Comparison of ENCODE assay signal across 12 cellular contexts in genomic region chr12:58529897-58530296, GRCh38.
DNase-seq lines count a peak whose midpoint lies in the region; ATAC-seq, FAIRE-seq and TF ChIP-seq lines count a peak whose summit lies in the region.
"Had no signal": no experiment of that assay in that cellular context is flagged by ENCODE, and none has a peak within 500 bp of the region (broad histone marks: within the 10 kb centered on the region; RNA-seq: fewer than 3 reads in every experiment).

No MANE protein-coding gene starts in this region.

- no peaks in the 10 kb centered on the region for H3K36me3 Mint-ChIP-seq in naive thymus-derived CD4-positive, alpha-beta T cell

- DNase-seq in AG10803 (ENCODE audit: low read depth) (peak; percentile 97), RCC 7860 (ENCODE audit: low spot score) (peak; percentile 87), fibroblast of lung (ENCODE audit: low read depth in 2 of 2) (peak; percentile 97 to 99), GDM1 (lab: John Stamatoyannopoulos, UW) (no peak), nucleus accumbens (lab: John Stamatoyannopoulos, UW) (no peak)
- DNase-seq in naive thymus-derived CD4-positive, alpha-beta T cell = no peak
- DNase-seq: stimulated activated CD4-positive, alpha-beta T cell treated with anti-CD3 and anti-CD28 coated beads, Interleukin-4, amount 100 ng/mL, for 4 hours; testis had no signal

- ATAC-seq in naive thymus-derived CD4-positive, alpha-beta T cell = no peak
- no peak for ATAC-seq in GM19395 (IDR thresholded peaks at IDR 0.05; ENCODE audit: unreplicated experiment)
- ATAC-seq: activated T-helper 17 cell treated with anti-CD3 and anti-CD28 coated beads, Interleukin-2, amount 50 U/mL, for 72 hours had no signal

- H3K9me3 ChIP-seq in fibroblast of lung (ENCODE audit: control insufficient read depth, insufficient read depth, low read depth, low read length) = no peaks in the 10 kb centered on the region
- H3K9me3 ChIP-seq in naive thymus-derived CD4-positive, alpha-beta T cell (ENCODE audit: control insufficient read depth in 2 of 3, low read length in 3 of 3) = no peaks in the 10 kb centered on the region
- H3K9me3 ChIP-seq: testis had no signal

- no peak overlapping the region for H3K4me3 Mint-ChIP-seq in naive thymus-derived CD4-positive, alpha-beta T cell
- H3K4me3 Mint-ChIP-seq: activated T-helper 17 cell treated with anti-CD3 and anti-CD28 coated beads, Interleukin-2, amount 50 U/mL, for 72 hours had no signal

- H3K27me3 ChIP-seq in fibroblast of lung (ENCODE audit: control insufficient read depth, insufficient read depth, low read length) (no peaks in the 10 kb centered on the region), rectal smooth muscle tissue (ENCODE audit: control insufficient read depth, insufficient read depth, low read length) (no peaks in the 10 kb centered on the region)
- H3K27me3 ChIP-seq in naive thymus-derived CD4-positive, alpha-beta T cell (ENCODE audit: control insufficient read depth in 2 of 2, insufficient read depth in 2 of 2, low read length in 2 of 2) = no peaks in the 10 kb centered on the region
- H3K27me3 ChIP-seq: testis had no signal

- peak overlapping the region; percentile 80 for H3K27ac ChIP-seq in fibroblast of lung (ENCODE audit: insufficient read depth, low read length)
- H3K27ac ChIP-seq in rectal smooth muscle tissue (ENCODE audit: low read depth, low read length) = peak overlapping the region; percentile 49
- H3K27ac ChIP-seq in naive thymus-derived CD4-positive, alpha-beta T cell (ENCODE audit: low read depth, low read length) = no peak overlapping the region
- H3K27ac ChIP-seq: HL-60 had no signal

- intact Hi-C loops in naive thymus-derived CD4-positive, alpha-beta T cell (cut with micrococcal nuclease) = loop anchor here in 1 of 2 donors (10.0 kb wide), 1 partner anchor 185 kb away; no protein-coding TSS in a partner anchor

- peaks cover 21% of the 10 kb centered on the region for H3K4me1 ChIP-seq in fibroblast of lung (ENCODE audit: control insufficient read depth, extremely low read depth, insufficient read depth, low read length)
- no peaks in the 10 kb centered on the region for H3K4me1 ChIP-seq in rectal smooth muscle tissue (ENCODE audit: control insufficient read depth, insufficient read depth, low read length)
- no peaks in the 10 kb centered on the region for H3K4me1 ChIP-seq in naive thymus-derived CD4-positive, alpha-beta T cell (ENCODE audit: control insufficient read depth in 2 of 2, insufficient read depth in 2 of 2, low read length in 2 of 2)
- H3K4me1 ChIP-seq: testis had no signal

- H3K4me1 Mint-ChIP-seq in naive thymus-derived CD4-positive, alpha-beta T cell = no peaks in the 10 kb centered on the region
- H3K4me1 Mint-ChIP-seq: activated T-helper 17 cell treated with anti-CD3 and anti-CD28 coated beads, Interleukin-2, amount 50 U/mL, for 72 hours had no signal

- no peak overlapping the region; the same call in 1 of the 2 replicates for H3K4me3 ChIP-seq in AG10803 (ENCODE audit: low read length)
- peak overlapping the region in 2 of 4 experiments; percentile 17 to 20 for H3K4me3 ChIP-seq in fibroblast of lung (replicated peaks in 1 of 4; ENCODE audit: control extremely low read depth in 1 of 4, insufficient read depth in 1 of 4, low read depth in 3 of 4, low read length in 4 of 4)
- H3K4me3 ChIP-seq in rectal smooth muscle tissue (ENCODE audit: low read length) = no peak overlapping the region
- no peak overlapping the region for H3K4me3 ChIP-seq in naive thymus-derived CD4-positive, alpha-beta T cell (ENCODE audit: low read length)
- H3K4me3 ChIP-seq: testis had no signal

- peak overlapping the region; percentile 76 for H3K4me2 ChIP-seq in fibroblast of lung (ENCODE audit: extremely low read depth, insufficient read depth, low read length)

- POLR2A ChIA-PET in naive thymus-derived CD4-positive, alpha-beta T cell (lab: Charles Lee) = no interaction called here

- peak overlapping the region; percentile 8 for H3K9ac ChIP-seq in fibroblast of lung (ENCODE audit: insufficient read depth, low read length)
- H3K9ac ChIP-seq in rectal smooth muscle tissue (ENCODE audit: low read length) = no peak overlapping the region

- H3K27ac Mint-ChIP-seq in naive thymus-derived CD4-positive, alpha-beta T cell = no peak overlapping the region
- H3K27ac Mint-ChIP-seq: activated T-helper 17 cell treated with anti-CD3 and anti-CD28 coated beads, Interleukin-2, amount 50 U/mL, for 72 hours had no signal

- no peak for TF ChIP-seq CTCF in AG10803 (conservative IDR thresholded peaks at IDR 0.05; ENCODE audit: low read length)
- no peak for TF ChIP-seq CTCF in fibroblast of lung (conservative IDR thresholded peaks at IDR 0.05 in 1 of 2, IDR thresholded peaks at IDR 0.05 in 1 of 2; ENCODE audit: low read depth in 1 of 2, low read length in 2 of 2)

- peaks cover 0 to 12% (median 6%) of the 10 kb centered on the region in 5 donors for H3K27me3 Mint-ChIP-seq in naive thymus-derived CD4-positive, alpha-beta T cell

- peak; percentile 96 for FAIRE-seq in RCC 7860 (lab: Jason Lieb, UNC)

- H3K9me3 Mint-ChIP-seq in naive thymus-derived CD4-positive, alpha-beta T cell = peaks cover 0 to 5% (median 0%) of the 10 kb centered on the region in 11 donors
- H3K9me3 Mint-ChIP-seq: activated T-helper 17 cell treated with anti-CD3 and anti-CD28 coated beads, Interleukin-2, amount 50 U/mL, for 72 hours had no signal

- H3K36me3 ChIP-seq in fibroblast of lung (ENCODE audit: control insufficient read depth, insufficient read depth, low read length) (no peaks in the 10 kb centered on the region), rectal smooth muscle tissue (ENCODE audit: control insufficient read depth, insufficient read depth, low read length) (no peaks in the 10 kb centered on the region)
- H3K36me3 ChIP-seq in naive thymus-derived CD4-positive, alpha-beta T cell (ENCODE audit: control insufficient read depth in 2 of 3, insufficient read depth in 3 of 3, low read length in 3 of 3) = no peaks in the 10 kb centered on the region

- CTCF ChIA-PET in naive thymus-derived CD4-positive, alpha-beta T cell (lab: Charles Lee) = no interaction called here

- H3K79me2 ChIP-seq in fibroblast of lung (ENCODE audit: control insufficient read depth, insufficient read depth, low read length) = no peaks in the 10 kb centered on the region

- no peak overlapping the region for H2AFZ ChIP-seq in fibroblast of lung (ENCODE audit: low read length)

- no peaks in the 10 kb centered on the region for H4K20me1 ChIP-seq in fibroblast of lung (ENCODE audit: control insufficient read depth, extremely low read depth, insufficient read depth, low read length)

Comparison
In these comparisons a context has a peak if more than half of its experiments do, and no peak if none do; other contexts are left out.
1. DNase-seq: peak in AG10803 (single experiment), RCC 7860 (single experiment) and fibroblast of lung (2 of 2); none in naive thymus-derived CD4-positive, alpha-beta T cell (0 of 9), GDM1 (single experiment) and nucleus accumbens (0 of 56).